In genomic region chr20:46074006-46074405, GRCh38 we compare ENCODE assay signal across 17 cellular contexts.
"Had no signal": no experiment of that assay in that cellular context is flagged by ENCODE, and none has a peak within 500 bp of the region (broad histone marks: within the 10 kb centered on the region; RNA-seq: fewer than 3 reads in every experiment).

No MANE protein-coding gene starts in this region.

- H3K4me1 ChIP-seq: right lobe of liver, upper lobe of right lung had no signal

- H3K9me3 ChIP-seq: gastroesophageal sphincter, right lobe of liver, suprapubic skin, upper lobe of right lung had no signal

- H3K4me3 ChIP-seq: gastroesophageal sphincter, right lobe of liver, smooth muscle cell, suprapubic skin, upper lobe of right lung had no signal

- H3K27ac ChIP-seq: gastroesophageal sphincter, right lobe of liver, suprapubic skin, upper lobe of right lung had no signal

- H3K27me3 ChIP-seq: gastroesophageal sphincter, right lobe of liver, suprapubic skin, upper lobe of right lung had no signal

- DNase-seq: activated B cell treated with CpG ODN at 0.5 μM for 24 hours; activated CD4-positive, alpha-beta T cell treated with anti-CD3 and anti-CD28 coated beads, Interleukin-2, amount 10 ng/mL, durations not matched to agents 24 days and 14 days; activated CD8-positive, alpha-beta memory T cell treated with anti-CD3 and anti-CD28 coated beads, Interleukin-2, amount 50 U/mL, for 4 hours; activated CD8-positive, alpha-beta T cell treated with anti-CD3 and anti-CD28 coated beads, Interleukin-2, amount 10 ng/mL, durations not matched to agents 7 days and 5 days; activated gamma-delta T cell treated with Interleukin-2 at 50 U/mL for 16 hours; activated naive CD8-positive, alpha-beta T cell treated with anti-CD3 and anti-CD28 coated beads for 36 hours; activated T-cell treated with anti-CD3 and anti-CD28 coated beads, Interleukin-2, amount 50 U/mL, for 72 hours; amygdala; effector memory CD8-positive, alpha-beta T cell; kidney glomerular epithelial cell; right lobe of liver; stimulated activated naive CD8-positive, alpha-beta T cell treated with anti-CD3 and anti-CD28 coated beads, Interleukin-15, Interleukin-2, amounts not matched to agents 100 U/mL and 50 U/mL, for 24 hours; T-helper 2 cell; upper lobe of right lung had no signal
